In the genomic region with DNA sequence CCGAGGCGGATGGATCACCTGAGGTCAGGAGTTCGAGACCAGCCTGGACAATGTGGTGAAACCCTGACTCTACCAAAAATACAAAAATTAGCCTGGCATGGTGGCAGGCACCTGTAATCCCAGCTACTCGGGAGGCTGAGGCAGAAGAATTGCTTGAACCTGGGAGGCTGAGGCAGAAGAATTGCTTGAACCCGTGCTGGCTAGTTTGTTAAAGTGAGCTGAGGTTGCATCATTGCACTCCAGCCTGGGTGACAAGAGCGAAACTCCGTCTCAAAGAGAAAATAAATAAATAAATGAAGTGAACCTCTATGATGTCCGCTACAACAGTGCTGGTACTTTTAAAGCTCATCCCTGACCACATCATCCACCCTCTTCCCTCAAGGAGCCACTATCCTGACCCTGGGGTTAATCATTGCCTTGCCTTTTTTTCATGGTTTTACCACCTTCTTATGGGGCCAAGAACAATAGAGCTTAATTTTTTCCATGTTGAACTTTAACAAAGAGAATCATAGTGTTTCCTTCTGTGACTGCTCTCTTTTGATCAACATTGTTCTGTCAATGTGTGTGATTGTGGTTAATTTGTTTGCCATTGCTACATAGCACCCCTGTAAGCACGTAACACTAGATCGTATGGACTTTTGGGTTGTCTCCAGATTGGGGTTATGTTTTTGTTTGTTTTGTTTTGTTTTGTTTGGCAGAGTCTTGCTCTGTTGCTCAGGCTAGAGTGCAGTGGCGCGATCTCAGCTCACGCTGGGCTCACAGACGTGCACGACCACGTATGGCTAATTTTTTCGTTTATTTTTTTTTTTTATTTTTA, we compare ENCODE assay signal across 1 cellular context.
TF ChIP-seq lines count a peak whose summit lies in the region.

No MANE protein-coding gene starts in this region.

TF ChIP-seq in HepG2, 621 proteins besides CTCF, POLR2A, EP300 and RAD21 (continued from another document and continues in another):
- TF ChIP-seq ZNF652 (CRISPR knock-in tag; IDR thresholded peaks at IDR 0.05; ENCODE audit: borderline replicate concordance, low read depth) (no peak; the same call in 1 of the 2 replicates), CCDC6 (CRISPR knock-in tag; IDR thresholded peaks at IDR 0.05) (no peak), NCOA2 (CRISPR knock-in tag; IDR thresholded peaks at IDR 0.05) (peak; percentile 35; the same call in 1 of the 2 replicates), LCORL (IDR thresholded peaks at IDR 0.05) (peak; percentile 90), LCORL (CRISPR knock-in tag; IDR thresholded peaks at IDR 0.05) (peak; percentile 48; the same call in 1 of the 2 replicates), NR2F6 (IDR thresholded peaks at IDR 0.05) (peak; percentile 68), NR2F6 (CRISPR knock-in tag; IDR thresholded peaks at IDR 0.05) (peak; percentile 60), SAFB2 (CRISPR knock-in tag; IDR thresholded peaks at IDR 0.05; ENCODE audit: borderline replicate concordance, low read depth) (no peak), ZNF644 (CRISPR knock-in tag; IDR thresholded peaks at IDR 0.05; ENCODE audit: low read depth) (peak; percentile 52), RXRB (CRISPR knock-in tag; IDR thresholded peaks at IDR 0.05; ENCODE audit: borderline replicate concordance) (0 out of 2 replicates have a peak, but pooled peaks have one; percentile 34), NR2F1 (CRISPR knock-in tag; IDR thresholded peaks at IDR 0.05) (no peak), CAMTA2 (CRISPR knock-in tag; IDR thresholded peaks at IDR 0.05; ENCODE audit: borderline replicate concordance) (0 out of 2 replicates have a peak, but pooled peaks have one; percentile 47), MEIS2 (CRISPR knock-in tag; IDR thresholded peaks at IDR 0.05) (no peak), DNMT1 (CRISPR knock-in tag; IDR thresholded peaks at IDR 0.05) (no peak), TAF15 (IDR thresholded peaks at IDR 0.05; ENCODE audit: low read depth, low read length, poor library complexity, severe bottlenecking) (no peak), ZNF552 (CRISPR knock-in tag; IDR thresholded peaks at IDR 0.05; ENCODE audit: borderline replicate concordance) (no peak), ZNF225 (CRISPR knock-in tag; IDR thresholded peaks at IDR 0.05) (no peak), HNF4A (CRISPR knock-in tag; IDR thresholded peaks at IDR 0.05) (0 out of 2 replicates have a peak, but pooled peaks have one; percentile 23), KDM1A (CRISPR knock-in tag; IDR thresholded peaks at IDR 0.05) (no peak), DPF2 (CRISPR knock-in tag; IDR thresholded peaks at IDR 0.05; ENCODE audit: borderline replicate concordance, low read depth) (peak; percentile 28; the same call in 1 of the 2 replicates), THAP11 (CRISPR knock-in tag; IDR thresholded peaks at IDR 0.05) (peak; percentile 12; the same call in 1 of the 2 replicates), ZNF333 (CRISPR knock-in tag; IDR thresholded peaks at IDR 0.05; ENCODE audit: borderline replicate concordance) (peak; percentile 51; the same call in 1 of the 2 replicates), ZNF878 (CRISPR knock-in tag; IDR thresholded peaks at IDR 0.05) (no peak), SP4 (CRISPR knock-in tag; IDR thresholded peaks at IDR 0.05) (0 out of 2 replicates have a peak, but pooled peaks have one; percentile 28), POGZ (CRISPR knock-in tag; IDR thresholded peaks at IDR 0.05) (0 out of 2 replicates have a peak, but pooled peaks have one; percentile 37), MED1 (CRISPR knock-in tag; IDR thresholded peaks at IDR 0.05) (peak; percentile 76), CREM (IDR thresholded peaks at IDR 0.05) (peak; percentile 74), CREM (CRISPR knock-in tag; IDR thresholded peaks at IDR 0.05) (no peak), TP53 (CRISPR knock-in tag; conservative IDR thresholded peaks at IDR 0.05) (no peak), BORCS8-MEF2B (CRISPR knock-in tag; IDR thresholded peaks at IDR 0.05) (no peak), HDAC2 (CRISPR knock-in tag; IDR thresholded peaks at IDR 0.05) (peak; percentile 25; the same call in 1 of the 2 replicates), ZNF614 (CRISPR knock-in tag; IDR thresholded peaks at IDR 0.05; ENCODE audit: borderline replicate concordance) (peak; percentile 69; the same call in 1 of the 2 replicates), HNF4G (IDR thresholded peaks at IDR 0.05; ENCODE audit: borderline replicate concordance, low read depth, low read length) (0 out of 2 replicates have a peak, but pooled peaks have one; percentile 9), HNF4G (CRISPR knock-in tag; IDR thresholded peaks at IDR 0.05; ENCODE audit: borderline replicate concordance, low read depth) (no peak)
- TF ChIP-seq, protein P1, sequence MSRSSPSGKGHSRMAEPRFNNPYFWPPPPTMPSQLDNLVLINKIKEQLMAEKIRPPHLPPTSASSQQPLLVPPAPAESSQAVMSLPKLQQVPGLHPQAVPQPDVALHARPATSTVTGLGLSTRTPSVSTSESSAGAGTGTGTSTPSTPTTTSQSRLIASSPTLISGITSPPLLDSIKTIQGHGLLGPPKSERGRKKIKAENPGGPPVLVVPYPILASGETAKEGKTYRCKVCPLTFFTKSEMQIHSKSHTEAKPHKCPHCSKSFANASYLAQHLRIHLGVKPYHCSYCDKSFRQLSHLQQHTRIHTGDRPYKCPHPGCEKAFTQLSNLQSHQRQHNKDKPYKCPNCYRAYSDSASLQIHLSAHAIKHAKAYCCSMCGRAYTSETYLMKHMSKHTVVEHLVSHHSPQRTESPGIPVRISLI (CRISPR knock-in tag; IDR thresholded peaks at IDR 0.05; ENCODE audit: borderline replicate concordance), result peak; percentile 69; the same call in 1 of the 2 replicates
- TF ChIP-seq, protein P2, sequence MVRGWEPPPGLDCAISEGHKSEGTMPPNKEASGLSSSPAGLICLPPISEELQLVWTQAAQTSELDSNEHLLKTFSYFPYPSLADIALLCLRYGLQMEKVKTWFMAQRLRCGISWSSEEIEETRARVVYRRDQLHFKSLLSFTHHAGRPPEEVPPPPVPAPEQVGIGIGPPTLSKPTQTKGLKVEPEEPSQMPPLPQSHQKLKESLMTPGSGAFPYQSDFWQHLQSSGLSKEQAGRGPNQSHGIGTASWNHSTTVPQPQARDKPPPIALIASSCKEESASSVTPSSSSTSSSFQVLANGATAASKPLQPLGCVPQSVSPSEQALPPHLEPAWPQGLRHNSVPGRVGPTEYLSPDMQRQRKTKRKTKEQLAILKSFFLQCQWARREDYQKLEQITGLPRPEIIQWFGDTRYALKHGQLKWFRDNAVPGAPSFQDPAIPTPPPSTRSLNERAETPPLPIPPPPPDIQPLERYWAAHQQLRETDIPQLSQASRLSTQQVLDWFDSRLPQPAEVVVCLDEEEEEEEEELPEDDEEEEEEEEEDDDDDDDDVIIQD (CRISPR knock-in tag; IDR thresholded peaks at IDR 0.05; ENCODE audit: low read depth), result 0 out of 2 replicates have a peak, but pooled peaks have one; percentile 30
- TF ChIP-seq, protein P3, sequence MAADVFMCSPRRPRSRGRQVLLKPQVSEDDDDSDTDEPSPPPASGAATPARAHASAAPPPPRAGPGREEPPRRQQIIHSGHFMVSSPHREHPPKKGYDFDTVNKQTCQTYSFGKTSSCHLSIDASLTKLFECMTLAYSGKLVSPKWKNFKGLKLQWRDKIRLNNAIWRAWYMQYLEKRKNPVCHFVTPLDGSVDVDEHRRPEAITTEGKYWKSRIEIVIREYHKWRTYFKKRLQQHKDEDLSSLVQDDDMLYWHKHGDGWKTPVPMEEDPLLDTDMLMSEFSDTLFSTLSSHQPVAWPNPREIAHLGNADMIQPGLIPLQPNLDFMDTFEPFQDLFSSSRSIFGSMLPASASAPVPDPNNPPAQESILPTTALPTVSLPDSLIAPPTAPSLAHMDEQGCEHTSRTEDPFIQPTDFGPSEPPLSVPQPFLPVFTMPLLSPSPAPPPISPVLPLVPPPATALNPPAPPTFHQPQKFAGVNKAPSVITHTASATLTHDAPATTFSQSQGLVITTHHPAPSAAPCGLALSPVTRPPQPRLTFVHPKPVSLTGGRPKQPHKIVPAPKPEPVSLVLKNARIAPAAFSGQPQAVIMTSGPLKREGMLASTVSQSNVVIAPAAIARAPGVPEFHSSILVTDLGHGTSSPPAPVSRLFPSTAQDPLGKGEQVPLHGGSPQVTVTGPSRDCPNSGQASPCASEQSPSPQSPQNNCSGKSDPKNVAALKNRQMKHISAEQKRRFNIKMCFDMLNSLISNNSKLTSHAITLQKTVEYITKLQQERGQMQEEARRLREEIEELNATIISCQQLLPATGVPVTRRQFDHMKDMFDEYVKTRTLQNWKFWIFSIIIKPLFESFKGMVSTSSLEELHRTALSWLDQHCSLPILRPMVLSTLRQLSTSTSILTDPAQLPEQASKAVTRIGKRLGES (CRISPR knock-in tag; IDR thresholded peaks at IDR 0.05; ENCODE audit: borderline replicate concordance), result no peak
- TF ChIP-seq, protein P4, sequence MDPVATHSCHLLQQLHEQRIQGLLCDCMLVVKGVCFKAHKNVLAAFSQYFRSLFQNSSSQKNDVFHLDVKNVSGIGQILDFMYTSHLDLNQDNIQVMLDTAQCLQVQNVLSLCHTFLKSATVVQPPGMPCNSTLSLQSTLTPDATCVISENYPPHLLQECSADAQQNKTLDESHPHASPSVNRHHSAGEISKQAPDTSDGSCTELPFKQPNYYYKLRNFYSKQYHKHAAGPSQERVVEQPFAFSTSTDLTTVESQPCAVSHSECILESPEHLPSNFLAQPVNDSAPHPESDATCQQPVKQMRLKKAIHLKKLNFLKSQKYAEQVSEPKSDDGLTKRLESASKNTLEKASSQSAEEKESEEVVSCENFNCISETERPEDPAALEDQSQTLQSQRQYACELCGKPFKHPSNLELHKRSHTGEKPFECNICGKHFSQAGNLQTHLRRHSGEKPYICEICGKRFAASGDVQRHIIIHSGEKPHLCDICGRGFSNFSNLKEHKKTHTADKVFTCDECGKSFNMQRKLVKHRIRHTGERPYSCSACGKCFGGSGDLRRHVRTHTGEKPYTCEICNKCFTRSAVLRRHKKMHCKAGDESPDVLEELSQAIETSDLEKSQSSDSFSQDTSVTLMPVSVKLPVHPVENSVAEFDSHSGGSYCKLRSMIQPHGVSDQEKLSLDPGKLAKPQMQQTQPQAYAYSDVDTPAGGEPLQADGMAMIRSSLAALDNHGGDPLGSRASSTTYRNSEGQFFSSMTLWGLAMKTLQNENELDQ (CRISPR knock-in tag; IDR thresholded peaks at IDR 0.05; ENCODE audit: borderline replicate concordance), result no peak
- TF ChIP-seq, protein P5, sequence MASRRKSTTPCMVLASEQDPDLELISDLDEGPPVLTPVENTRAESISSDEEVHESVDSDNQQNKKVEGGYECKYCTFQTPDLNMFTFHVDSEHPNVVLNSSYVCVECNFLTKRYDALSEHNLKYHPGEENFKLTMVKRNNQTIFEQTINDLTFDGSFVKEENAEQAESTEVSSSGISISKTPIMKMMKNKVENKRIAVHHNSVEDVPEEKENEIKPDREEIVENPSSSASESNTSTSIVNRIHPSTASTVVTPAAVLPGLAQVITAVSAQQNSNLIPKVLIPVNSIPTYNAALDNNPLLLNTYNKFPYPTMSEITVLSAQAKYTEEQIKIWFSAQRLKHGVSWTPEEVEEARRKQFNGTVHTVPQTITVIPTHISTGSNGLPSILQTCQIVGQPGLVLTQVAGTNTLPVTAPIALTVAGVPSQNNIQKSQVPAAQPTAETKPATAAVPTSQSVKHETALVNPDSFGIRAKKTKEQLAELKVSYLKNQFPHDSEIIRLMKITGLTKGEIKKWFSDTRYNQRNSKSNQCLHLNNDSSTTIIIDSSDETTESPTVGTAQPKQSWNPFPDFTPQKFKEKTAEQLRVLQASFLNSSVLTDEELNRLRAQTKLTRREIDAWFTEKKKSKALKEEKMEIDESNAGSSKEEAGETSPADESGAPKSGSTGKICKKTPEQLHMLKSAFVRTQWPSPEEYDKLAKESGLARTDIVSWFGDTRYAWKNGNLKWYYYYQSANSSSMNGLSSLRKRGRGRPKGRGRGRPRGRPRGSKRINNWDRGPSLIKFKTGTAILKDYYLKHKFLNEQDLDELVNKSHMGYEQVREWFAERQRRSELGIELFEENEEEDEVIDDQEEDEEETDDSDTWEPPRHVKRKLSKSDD (CRISPR knock-in tag; IDR thresholded peaks at IDR 0.05; ENCODE audit: low read depth), result no peak
- TF ChIP-seq, protein P6, sequence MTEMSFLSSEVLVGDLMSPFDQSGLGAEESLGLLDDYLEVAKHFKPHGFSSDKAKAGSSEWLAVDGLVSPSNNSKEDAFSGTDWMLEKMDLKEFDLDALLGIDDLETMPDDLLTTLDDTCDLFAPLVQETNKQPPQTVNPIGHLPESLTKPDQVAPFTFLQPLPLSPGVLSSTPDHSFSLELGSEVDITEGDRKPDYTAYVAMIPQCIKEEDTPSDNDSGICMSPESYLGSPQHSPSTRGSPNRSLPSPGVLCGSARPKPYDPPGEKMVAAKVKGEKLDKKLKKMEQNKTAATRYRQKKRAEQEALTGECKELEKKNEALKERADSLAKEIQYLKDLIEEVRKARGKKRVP (CRISPR knock-in tag; IDR thresholded peaks at IDR 0.05), result peak in 1 of 2 experiments; percentile 85; a peak in 2 of 4 replicates
- TF ChIP-seq, protein P7, sequence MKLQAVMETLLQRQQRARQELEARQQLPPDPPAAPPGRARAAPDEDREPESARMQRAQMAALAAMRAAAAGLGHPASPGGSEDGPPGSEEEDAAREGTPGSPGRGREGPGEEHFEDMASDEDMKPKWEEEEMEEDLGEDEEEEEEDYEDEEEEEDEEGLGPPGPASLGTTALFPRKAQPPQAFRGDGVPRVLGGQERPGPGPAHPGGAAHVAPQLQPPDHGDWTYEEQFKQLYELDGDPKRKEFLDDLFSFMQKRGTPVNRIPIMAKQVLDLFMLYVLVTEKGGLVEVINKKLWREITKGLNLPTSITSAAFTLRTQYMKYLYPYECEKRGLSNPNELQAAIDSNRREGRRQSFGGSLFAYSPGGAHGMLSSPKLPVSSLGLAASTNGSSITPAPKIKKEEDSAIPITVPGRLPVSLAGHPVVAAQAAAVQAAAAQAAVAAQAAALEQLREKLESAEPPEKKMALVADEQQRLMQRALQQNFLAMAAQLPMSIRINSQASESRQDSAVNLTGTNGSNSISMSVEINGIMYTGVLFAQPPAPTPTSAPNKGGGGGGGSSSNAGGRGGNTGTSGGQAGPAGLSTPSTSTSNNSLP (IDR thresholded peaks at IDR 0.05; ENCODE audit: low read depth, low read length), result peak; percentile 68
- TF ChIP-seq, protein P8, sequence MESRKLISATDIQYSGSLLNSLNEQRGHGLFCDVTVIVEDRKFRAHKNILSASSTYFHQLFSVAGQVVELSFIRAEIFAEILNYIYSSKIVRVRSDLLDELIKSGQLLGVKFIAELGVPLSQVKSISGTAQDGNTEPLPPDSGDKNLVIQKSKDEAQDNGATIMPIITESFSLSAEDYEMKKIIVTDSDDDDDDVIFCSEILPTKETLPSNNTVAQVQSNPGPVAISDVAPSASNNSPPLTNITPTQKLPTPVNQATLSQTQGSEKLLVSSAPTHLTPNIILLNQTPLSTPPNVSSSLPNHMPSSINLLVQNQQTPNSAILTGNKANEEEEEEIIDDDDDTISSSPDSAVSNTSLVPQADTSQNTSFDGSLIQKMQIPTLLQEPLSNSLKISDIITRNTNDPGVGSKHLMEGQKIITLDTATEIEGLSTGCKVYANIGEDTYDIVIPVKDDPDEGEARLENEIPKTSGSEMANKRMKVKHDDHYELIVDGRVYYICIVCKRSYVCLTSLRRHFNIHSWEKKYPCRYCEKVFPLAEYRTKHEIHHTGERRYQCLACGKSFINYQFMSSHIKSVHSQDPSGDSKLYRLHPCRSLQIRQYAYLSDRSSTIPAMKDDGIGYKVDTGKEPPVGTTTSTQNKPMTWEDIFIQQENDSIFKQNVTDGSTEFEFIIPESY (CRISPR knock-in tag; IDR thresholded peaks at IDR 0.05), result peak; percentile 85
- TF ChIP-seq, protein P9, sequence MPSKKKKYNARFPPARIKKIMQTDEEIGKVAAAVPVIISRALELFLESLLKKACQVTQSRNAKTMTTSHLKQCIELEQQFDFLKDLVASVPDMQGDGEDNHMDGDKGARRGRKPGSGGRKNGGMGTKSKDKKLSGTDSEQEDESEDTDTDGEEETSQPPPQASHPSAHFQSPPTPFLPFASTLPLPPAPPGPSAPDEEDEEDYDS (CRISPR knock-in tag; IDR thresholded peaks at IDR 0.05), result peak; percentile 54; the same call in 1 of the 2 replicates
